Comparison of ENCODE assay signal across 10 cellular contexts in the genomic region with DNA sequence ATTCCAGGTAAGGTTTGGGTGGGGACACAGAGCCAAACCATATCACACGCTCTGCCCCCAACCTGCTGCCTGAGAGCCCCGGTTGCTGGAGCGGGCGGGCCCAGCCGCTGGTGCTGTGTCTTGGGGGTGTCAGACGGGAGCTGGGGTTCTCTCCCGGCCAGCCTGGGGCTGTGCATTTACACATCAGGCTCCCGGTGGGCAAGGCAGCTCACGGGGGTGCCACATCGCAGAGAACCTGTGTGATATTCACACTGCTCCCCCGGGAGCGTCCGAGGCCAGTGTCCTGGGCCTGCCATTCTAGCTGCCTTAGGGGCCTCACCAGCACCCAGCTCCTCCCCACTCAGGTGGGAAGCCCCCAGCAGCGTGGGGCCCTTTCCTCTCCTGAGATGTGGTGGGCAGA. TPM values are rescaled to one million over a fixed set of nuclear protein-coding genes. Genes with fewer than 3 reads are reported as not detected.
"Had no signal": no experiment of that assay in that cellular context is flagged by ENCODE, and none has a peak within 500 bp of the region (broad histone marks: within the 10 kb centered on the region; RNA-seq: fewer than 3 reads in every experiment).

No MANE protein-coding gene starts in this region.

- H2AFZ ChIP-seq: GM23248, GM23338 had no signal

- DNase-seq: GM23248, GOT3, H7, H9, HCEC 1CT, HFFc6 had no signal

- H3K4me2 ChIP-seq: GM23338 had no signal

- H3K9me3 Mint-ChIP-seq: GM23338, H9 had no signal

- H3K9ac ChIP-seq: GM23248 had no signal

- H3K4me3 ChIP-seq: GM23248, GM23338, HAP-1 had no signal

- H3K4me3 Mint-ChIP-seq: GM23338, H9, HFFc6 had no signal

- H3K4me1 ChIP-seq: HAP-1 had no signal

- H3K27ac Mint-ChIP-seq: GM23338, HFFc6 had no signal

- H3K36me3 ChIP-seq: HAP-1 had no signal

- ATAC-seq: GM23338, HCT116 had no signal

- H3K9me3 ChIP-seq: HAP-1 had no signal

- H3K27ac ChIP-seq: GM23248 had no signal

RNA-seq across cellular contexts. Expression of gene ADGRA1, which starts 35.6 kb away (rescaled TPM):
- total RNA-seq: GM23248, H4, HFFc6 had no signal
- polyA plus RNA-seq: GM23248 had no signal
